Comparison of ENCODE assay signal across 8 cellular contexts in the genomic region with DNA sequence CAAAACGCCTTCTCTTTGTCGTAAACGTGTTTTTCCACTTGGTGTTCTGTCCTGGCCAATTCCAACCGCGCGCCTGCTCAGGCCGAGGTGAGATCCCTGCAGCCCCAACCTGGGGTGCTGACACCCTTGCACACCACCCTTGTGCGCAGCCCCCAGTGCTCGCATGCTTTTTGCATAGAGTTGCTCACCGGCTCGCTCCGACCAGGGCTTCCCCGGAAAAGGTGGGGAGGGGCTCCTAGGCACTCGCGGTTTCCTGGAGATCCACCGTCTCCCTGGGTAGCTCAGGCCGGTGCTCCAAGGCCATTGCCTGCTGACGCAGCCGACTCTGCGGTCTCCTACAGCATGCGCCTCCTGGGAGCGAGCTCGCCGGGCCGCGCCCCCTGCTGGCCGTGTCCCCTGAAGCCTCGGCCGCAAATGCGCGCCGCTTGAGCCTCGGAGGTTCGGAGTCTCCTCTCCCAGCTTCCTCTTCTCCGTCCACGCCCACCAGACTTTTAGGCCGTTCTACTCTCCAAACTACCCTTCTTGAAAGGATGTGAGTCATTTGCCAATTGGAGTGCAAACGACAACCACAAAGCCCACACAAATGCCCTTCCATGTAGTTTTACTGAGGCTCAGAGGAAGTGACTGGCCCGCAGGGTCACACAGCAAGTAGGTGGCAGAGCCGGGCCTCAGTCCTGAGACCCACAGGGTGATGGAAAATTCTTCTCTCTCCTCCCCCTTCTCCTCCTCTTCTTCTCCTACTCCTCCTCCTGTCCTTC. TPM values are rescaled to one million over a fixed set of nuclear protein-coding genes. Genes with fewer than 3 reads are reported as not detected.
DNase-seq lines count a peak whose midpoint lies in the region; ATAC-seq, FAIRE-seq and TF ChIP-seq lines count a peak whose summit lies in the region.

No MANE protein-coding gene starts in this region.

- peak; percentile 95 for TF ChIP-seq CTCF in GM12875 (IDR thresholded peaks at IDR 0.05; ENCODE audit: borderline replicate concordance, insufficient read depth, low read depth, low read length)
- TF ChIP-seq CTCF in astrocyte (IDR thresholded peaks at IDR 0.05; ENCODE audit: insufficient read depth, low read depth, low read length) = peak; percentile 89
- peak; percentile 96 for TF ChIP-seq CTCF in hepatocyte (IDR thresholded peaks at IDR 0.05; ENCODE audit: poor library complexity)

- no peaks in the 10 kb centered on the region for H3K27me3 ChIP-seq in astrocyte (ENCODE audit: insufficient read depth, low read length)
- no peaks in the 10 kb centered on the region for H3K27me3 ChIP-seq in hepatocyte
- H3K27me3 ChIP-seq in rectal smooth muscle tissue (ENCODE audit: control insufficient read depth, insufficient read depth, low read length) = no peaks in the 10 kb centered on the region
- H3K27me3 ChIP-seq in aorta (ENCODE audit: control insufficient read depth in 1 of 2, insufficient read depth in 2 of 2, low read length in 1 of 2) = no peaks in the 10 kb centered on the region

- peak overlapping the region; percentile 87 for H3K4me3 Mint-ChIP-seq in T-helper 2 cell treated with Interferon-gamma antibody and Interleukin-4, amounts not matched to agents 5 μg/mL and 100 μg/mL, for 36 hours
- peak overlapping the region; percentile 74 for H3K4me3 Mint-ChIP-seq in astrocyte (ENCODE audit: unreplicated experiment)

- H3K4me1 Mint-ChIP-seq in T-helper 2 cell treated with Interferon-gamma antibody and Interleukin-4, amounts not matched to agents 5 μg/mL and 100 μg/mL, for 36 hours (ENCODE audit: low read depth) = peaks cover 34% of the 10 kb centered on the region
- peaks cover 18% of the 10 kb centered on the region for H3K4me1 Mint-ChIP-seq in astrocyte (ENCODE audit: low read depth, unreplicated experiment)

- intact Hi-C loops in aorta (cut with DNase I) = no loop called here

- H3K4me2 ChIP-seq in astrocyte (ENCODE audit: low read length) (peak overlapping the region; percentile 86), hepatocyte (peak overlapping the region; percentile 82)

- DNase-seq in NCI-H1105 treated with DMSO at 0.1 percent for 48 hours (lab: John Stamatoyannopoulos, UW) (peak; percentile 45), astrocyte (ENCODE audit: low read depth) (peak; percentile 99), hepatocyte (ENCODE audit: low spot score) (peak; percentile 94), aorta (peak; percentile 97 to 98)
- DNase-seq in T-helper 2 cell treated with Interferon-gamma antibody and Interleukin-4, amounts not matched to agents 5 μg/mL and 100 μg/mL, for 36 hours (ENCODE audit: low spot score) = peak; percentile 97

- peak overlapping the region; percentile 12 for H3K4me3 ChIP-seq in GM12875 (ENCODE audit: low read depth, low read length)
- H3K4me3 ChIP-seq in astrocyte (ENCODE audit: insufficient read depth, low read depth, low read length) = peak overlapping the region; percentile 41
- H3K4me3 ChIP-seq in hepatocyte = no peak overlapping the region
- peak overlapping the region; percentile 74 for H3K4me3 ChIP-seq in rectal smooth muscle tissue (ENCODE audit: low read length)
- no peak overlapping the region for H3K4me3 ChIP-seq in aorta (ENCODE audit: low read length in 2 of 2)

- H2AFZ ChIP-seq in astrocyte (ENCODE audit: low read depth, low read length) (peak overlapping the region; percentile 80), hepatocyte (peak overlapping the region; percentile 73)

- no peak overlapping the region for H3K27ac ChIP-seq in astrocyte (ENCODE audit: low read depth, low read length)
- peak overlapping the region; percentile 39 for H3K27ac ChIP-seq in hepatocyte
- no peak overlapping the region for H3K27ac ChIP-seq in rectal smooth muscle tissue (ENCODE audit: low read depth, low read length)
- H3K27ac ChIP-seq in aorta (ENCODE audit: low read depth in 1 of 2, low read length in 2 of 2) = peak overlapping the region in 1 of 2 donors; percentile 46

- H3K9me3 Mint-ChIP-seq in T-helper 2 cell treated with Interferon-gamma antibody and Interleukin-4, amounts not matched to agents 5 μg/mL and 100 μg/mL, for 36 hours = peaks cover 5% of the 10 kb centered on the region
- H3K9me3 Mint-ChIP-seq in astrocyte (ENCODE audit: unreplicated experiment) = no peaks in the 10 kb centered on the region

- H3K9me3 ChIP-seq in astrocyte (ENCODE audit: insufficient read depth, low read depth, low read length) = no peaks in the 10 kb centered on the region
- H3K9me3 ChIP-seq in hepatocyte (ENCODE audit: low read depth) = no peaks in the 10 kb centered on the region
- H3K9me3 ChIP-seq in aorta (ENCODE audit: control insufficient read depth, low read length) = no peaks in the 10 kb centered on the region

- H3K36me3 Mint-ChIP-seq in T-helper 2 cell treated with Interferon-gamma antibody and Interleukin-4, amounts not matched to agents 5 μg/mL and 100 μg/mL, for 36 hours (ENCODE audit: low read depth) = no peaks in the 10 kb centered on the region
- no peaks in the 10 kb centered on the region for H3K36me3 Mint-ChIP-seq in astrocyte (ENCODE audit: low read depth, unreplicated experiment)

- H3K27ac Mint-ChIP-seq in T-helper 2 cell treated with Interferon-gamma antibody and Interleukin-4, amounts not matched to agents 5 μg/mL and 100 μg/mL, for 36 hours = peak overlapping the region; percentile 90
- peak overlapping the region; percentile 67 for H3K27ac Mint-ChIP-seq in astrocyte (ENCODE audit: unreplicated experiment)

- H3K4me1 ChIP-seq in astrocyte (ENCODE audit: insufficient read depth, low read length) (peaks cover 23% of the 10 kb centered on the region), hepatocyte (ENCODE audit: insufficient read depth) (peaks cover 3% of the 10 kb centered on the region), rectal smooth muscle tissue (ENCODE audit: control insufficient read depth, insufficient read depth, low read length) (no peaks in the 10 kb centered on the region), aorta (ENCODE audit: control insufficient read depth in 1 of 2, insufficient read depth in 2 of 2, low read length in 2 of 2) (no peaks in the 10 kb centered on the region)

- H3K79me2 ChIP-seq in astrocyte (ENCODE audit: insufficient read depth, low read length) (no peaks in the 10 kb centered on the region), hepatocyte (no peaks in the 10 kb centered on the region)

- H4K20me1 ChIP-seq in astrocyte (ENCODE audit: insufficient read depth, low read length) = no peaks in the 10 kb centered on the region
- no peaks in the 10 kb centered on the region for H4K20me1 ChIP-seq in hepatocyte (ENCODE audit: insufficient read depth, poor library complexity, severe bottlenecking)

- FAIRE-seq in astrocyte (lab: Jason Lieb, UNC) = peak; percentile 79

- H3K36me3 ChIP-seq in astrocyte (ENCODE audit: insufficient read depth, low read length) (no peaks in the 10 kb centered on the region), hepatocyte (replicated peaks; ENCODE audit: insufficient read depth, low read depth) (no peaks in the 10 kb centered on the region), rectal smooth muscle tissue (ENCODE audit: control insufficient read depth, insufficient read depth, low read length) (no peaks in the 10 kb centered on the region), aorta (ENCODE audit: control insufficient read depth in 1 of 2, insufficient read depth in 2 of 2, low read length in 1 of 2) (no peaks in the 10 kb centered on the region)

- ATAC-seq in HG02678 (IDR thresholded peaks at IDR 0.05; ENCODE audit: unreplicated experiment) = peak; percentile 87
- peak; percentile 95 for ATAC-seq in aorta (ENCODE audit: low FRiP score)

- H3K9ac ChIP-seq in astrocyte (ENCODE audit: low read length) (peak overlapping the region; percentile 17), rectal smooth muscle tissue (ENCODE audit: low read length) (peak overlapping the region; percentile 45)

- no peaks in the 10 kb centered on the region for H3K9me2 ChIP-seq in hepatocyte (replicated peaks; ENCODE audit: insufficient read depth)

- WGBS in hepatocyte (ENCODE audit: low lambda C conversion rate, missing lambda C conversion rate) = 8% methylated on average over 38 of the region's 40 CpGs
- WGBS in aorta, 2 donors = 4 to 6% methylated on average over 40 of the region's 40 CpGs

- H3K27me3 Mint-ChIP-seq in T-helper 2 cell treated with Interferon-gamma antibody and Interleukin-4, amounts not matched to agents 5 μg/mL and 100 μg/mL, for 36 hours (ENCODE audit: low read depth) = no peaks in the 10 kb centered on the region
- H3K27me3 Mint-ChIP-seq in astrocyte (ENCODE audit: low read depth, unreplicated experiment) = peaks cover 3% of the 10 kb centered on the region

RNA-seq across cellular contexts. Expression of gene PDP2, which starts 7.2 kb away (rescaled TPM):
- total RNA-seq in astrocyte (12.1 and 16.8 TPM in 2 replicates), hepatocyte (9.7 and 17.7 TPM in 2 replicates), aorta (10 to 100 TPM in 1 of 2 donors, 1 to 10 TPM in 1; 8.9 to 10.9 TPM)
- polyA plus RNA-seq in hepatocyte (3.5 and 5.2 TPM in 2 replicates), aorta (1 to 10 TPM; 2.1 to 2.5 TPM)

RNA-seq across cellular contexts. Expression of gene CA7, which starts 28.9 kb away (rescaled TPM):
- total RNA-seq in astrocyte (not detected in 2 replicates), hepatocyte (2.5 and 3.3 TPM in 2 replicates), aorta (not detected)
- polyA plus RNA-seq in hepatocyte (0.25 and 3.3 TPM in 2 replicates), aorta (10 to 100 TPM in 1 of 2 donors, not detected in 1; 12.8 TPM)

RNA-seq across cellular contexts. Expression of gene NAE1, which starts 42.3 kb away (rescaled TPM):
- total RNA-seq in astrocyte = 55.0 and 65.0 TPM in 2 replicates
- total RNA-seq in hepatocyte = 68.5 and 72.6 TPM in 2 replicates
- polyA plus RNA-seq in hepatocyte = 58.7 and 60.3 TPM in 2 replicates
- 10 to 100 TPM; 40.8 to 46.2 TPM for total RNA-seq in aorta
- polyA plus RNA-seq in aorta = 10 to 100 TPM; 41.7 to 42.9 TPM

RNA-seq across cellular contexts. Expression of gene CDH16, which starts 45.6 kb away (rescaled TPM):
- total RNA-seq in astrocyte = not detected in 2 replicates
- 2.9 and 3.2 TPM in 2 replicates for total RNA-seq in hepatocyte
- 2.2 and 4.4 TPM in 2 replicates for polyA plus RNA-seq in hepatocyte
- not detected for total RNA-seq in aorta
- polyA plus RNA-seq in aorta = under 1 TPM in 1 of 2 donors, not detected in 1; 0.18 TPM

RNA-seq across cellular contexts. Expression of gene RRAD, which starts 52.2 kb away (rescaled TPM):
- total RNA-seq in astrocyte (10.2 and 12.1 TPM in 2 replicates), hepatocyte (8.2 and 8.8 TPM in 2 replicates), aorta (10 to 100 TPM; 23.6 to 30.1 TPM)
- polyA plus RNA-seq in hepatocyte (16.3 and 27.6 TPM in 2 replicates), aorta (10 to 100 TPM; 16.2 to 35.2 TPM)

Comparison
In these comparisons a context has a peak if more than half of its experiments do, and no peak if none do; other contexts are left out.
1. H3K4me3 ChIP-seq: peak in GM12875 (single experiment), astrocyte (single experiment) and rectal smooth muscle tissue (single experiment); none in hepatocyte (single experiment) and aorta (0 of 2).
2. DNase-seq: peak in every context shown above with its lines; median percentile 99 in astrocyte; 98 in aorta; 97 in T-helper 2 cell treated with Interferon-gamma antibody and Interleukin-4, amounts not matched to agents 5 μg/mL and 100 μg/mL, for 36 hours; 94 in hepatocyte; 45 in NCI-H1105 treated with DMSO at 0.1 percent for 48 hours.
3. Peak in every context shown above with its lines, with median percentiles within 50 percentile points of each other: CTCF ChIP-seq.